25 cellular contexts compared by ENCODE assay signal in the genomic region with DNA sequence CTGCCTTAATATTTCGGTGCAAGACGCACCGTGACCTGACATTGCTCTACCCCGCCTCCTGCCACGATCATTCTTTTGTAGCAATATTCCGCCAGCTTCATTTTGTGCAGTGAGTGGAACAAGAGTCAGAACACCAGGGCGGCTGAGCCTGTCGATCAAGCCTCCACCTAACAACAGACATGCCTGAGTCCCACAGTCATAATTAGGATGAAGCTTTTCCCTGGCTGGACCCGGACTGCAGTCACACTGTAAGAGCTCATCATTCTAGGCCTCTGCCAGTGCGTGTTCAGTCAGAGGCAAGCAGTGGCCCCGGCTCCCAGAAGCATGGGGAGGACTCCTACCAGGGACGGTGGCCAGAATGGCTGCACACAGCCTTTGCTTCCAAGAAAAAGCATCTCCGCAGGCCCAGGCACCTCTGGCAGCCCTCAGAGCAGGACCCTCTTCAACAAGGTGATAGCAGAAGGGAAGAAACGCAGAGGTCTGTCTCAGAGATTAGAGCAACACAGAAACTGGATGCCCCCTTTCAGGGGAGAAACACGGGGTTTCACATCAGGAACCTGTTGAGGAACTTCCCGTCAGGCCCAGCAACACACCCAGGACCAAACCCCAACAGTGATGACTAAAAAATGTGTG. TPM values are rescaled to one million over a fixed set of nuclear protein-coding genes. Genes with fewer than 3 reads are reported as not detected.
"Had no signal": no experiment of that assay in that cellular context is flagged by ENCODE, and none has a peak within 500 bp of the region (broad histone marks: within the 10 kb centered on the region; RNA-seq: fewer than 3 reads in every experiment).

No MANE protein-coding gene starts in this region.

- H3K4me1 Mint-ChIP-seq: activated CD4-positive, alpha-beta T cell treated with anti-CD3 and anti-CD28 coated beads, Interleukin-2, amount 10 ng/mL, durations not matched to agents 7 days and 5 days; naive B cell; T-cell had no signal

- H3K27ac Mint-ChIP-seq: activated CD4-positive, alpha-beta T cell treated with anti-CD3 and anti-CD28 coated beads, Interleukin-2, amount 10 ng/mL, durations not matched to agents 7 days and 5 days; activated naive CD4-positive, alpha-beta T cell treated with anti-CD3 and anti-CD28 coated beads for 36 hours; T-cell had no signal

- H3K27me3 ChIP-seq: body of pancreas, left lung, pancreas, thyroid gland had no signal

- H3K4me1 ChIP-seq: body of pancreas, heart right ventricle, left lung, pancreas, thyroid gland had no signal

- H3K27ac ChIP-seq: body of pancreas, dorsolateral prefrontal cortex, epithelial cell of prostate, heart right ventricle, left lung, neutrophil, pancreas, thyroid gland had no signal

- DNase-seq: activated CD4-positive, alpha-beta T cell treated with anti-CD3 and anti-CD28 coated beads, Interleukin-2, amount 10 ng/mL, durations not matched to agents 7 days and 5 days; activated CD8-positive, alpha-beta memory T cell treated with anti-CD3 and anti-CD28 coated beads, Interleukin-2, amount 50 U/mL, for 4 hours; activated naive CD4-positive, alpha-beta T cell treated with anti-CD3 and anti-CD28 coated beads for 36 hours; activated T-cell treated with anti-CD3 and anti-CD28 coated beads, Interleukin-2, amount 50 U/mL, for 4 hours; body of pancreas; central memory CD4-positive, alpha-beta T cell; dorsolateral prefrontal cortex; heart right ventricle; left lung; mammary epithelial cell; mucosa of descending colon; naive B cell; pancreas; stimulated activated CD4-positive, alpha-beta T cell treated with anti-CD3 and anti-CD28 coated beads, Interleukin-2, amount 100 ng/mL, for 24 hours; stimulated activated naive CD4-positive, alpha-beta T cell treated with Interleukin-2 at 50 U/mL for 16 hours; T-cell; T1000; thyroid gland had no signal

- H3K4me3 Mint-ChIP-seq: activated CD4-positive, alpha-beta T cell treated with anti-CD3 and anti-CD28 coated beads, Interleukin-2, amount 10 ng/mL, durations not matched to agents 7 days and 5 days; activated naive CD4-positive, alpha-beta T cell treated with anti-CD3 and anti-CD28 coated beads for 36 hours; activated T-cell treated with anti-CD3 and anti-CD28 coated beads, Interleukin-2, amount 50 U/mL, for 4 hours; naive B cell; T-cell had no signal

- H3K9me3 ChIP-seq: body of pancreas, left lung, mucosa of descending colon, neutrophil, pancreas, thyroid gland had no signal

- H3K36me3 Mint-ChIP-seq: T-cell had no signal

- H3K4me3 ChIP-seq: body of pancreas, dorsolateral prefrontal cortex, heart right ventricle, left lung, mucosa of descending colon, pancreas, thyroid gland had no signal

- H3K9me3 Mint-ChIP-seq: activated CD4-positive, alpha-beta T cell treated with anti-CD3 and anti-CD28 coated beads, Interleukin-2, amount 10 ng/mL, durations not matched to agents 7 days and 5 days; activated naive CD4-positive, alpha-beta T cell treated with anti-CD3 and anti-CD28 coated beads for 36 hours; activated T-cell treated with anti-CD3 and anti-CD28 coated beads, Interleukin-2, amount 50 U/mL, for 4 hours; T-cell had no signal

- H3K36me3 ChIP-seq: heart right ventricle, left lung, neutrophil, pancreas, thyroid gland had no signal

- ATAC-seq: activated T-cell treated with anti-CD3 and anti-CD28 coated beads, Interleukin-2, amount 50 U/mL, for 4 hours; body of pancreas; SK-N-SH treated with all-trans-retinoic acid at 6 μM for 48 hours; T-cell had no signal

RNA-seq across cellular contexts. Expression of gene UNC93A, which starts 23.1 kb away (rescaled TPM):
- total RNA-seq: activated CD4-positive, alpha-beta T cell treated with anti-CD3 and anti-CD28 coated beads, Interleukin-2, amount 10 ng/mL, durations not matched to agents 7 days and 5 days; activated naive CD4-positive, alpha-beta T cell treated with anti-CD3 and anti-CD28 coated beads for 36 hours; activated T-cell treated with anti-CD3 and anti-CD28 coated beads, Interleukin-2, amount 50 U/mL, for 4 hours; body of pancreas; frontal cortex; heart right ventricle; left lung; mammary epithelial cell; pancreas; subcutaneous adipose tissue; T-cell; thyroid gland; urinary bladder had no signal
- polyA plus RNA-seq: heart right ventricle, keratinocyte, mammary epithelial cell, pancreas, urinary bladder had no signal

RNA-seq across cellular contexts. Expression of gene TTLL2, which starts 56.9 kb away (rescaled TPM):
- total RNA-seq: activated CD4-positive, alpha-beta T cell treated with anti-CD3 and anti-CD28 coated beads, Interleukin-2, amount 10 ng/mL, durations not matched to agents 7 days and 5 days; activated naive CD4-positive, alpha-beta T cell treated with anti-CD3 and anti-CD28 coated beads for 36 hours; activated T-cell treated with anti-CD3 and anti-CD28 coated beads, Interleukin-2, amount 50 U/mL, for 4 hours; body of pancreas; heart right ventricle; left lung; mammary epithelial cell; mucosa of descending colon; pancreas; subcutaneous adipose tissue; T-cell; urinary bladder had no signal
- polyA plus RNA-seq: heart right ventricle, keratinocyte, mammary epithelial cell, pancreas, urinary bladder had no signal
